Comparison of ENCODE assay signal across 1 cellular context in genomic region chr4:41264212-41264611, GRCh38.
TF ChIP-seq lines count a peak whose summit lies in the region.

No MANE protein-coding gene starts in this region.

TF ChIP-seq in GM23338, 12 proteins besides CTCF, POLR2A, EP300 and RAD21:
- TF ChIP-seq REST (IDR thresholded peaks at IDR 0.05; ENCODE audit: unreplicated experiment) (no peak), ZNF462 (CRISPR knock-in tag; IDR thresholded peaks at IDR 0.05) (no peak), EZH2phosphoT487 (IDR thresholded peaks at IDR 0.05; ENCODE audit: unreplicated experiment) (no peak), CREB1 (CRISPR knock-in tag; IDR thresholded peaks at IDR 0.05; ENCODE audit: low read depth) (no peak), POLR2AphosphoS5 (IDR thresholded peaks at IDR 0.05; ENCODE audit: low read depth) (no peak; the same call in 1 of the 2 replicates), ZNF114 (CRISPR knock-in tag; IDR thresholded peaks at IDR 0.05) (no peak), EZH2 (IDR thresholded peaks at IDR 0.05; ENCODE audit: low read depth, unreplicated experiment) (no peak), STAT1 (IDR thresholded peaks at IDR 0.05; ENCODE audit: unreplicated experiment) (no peak), ZNF331 (CRISPR knock-in tag; IDR thresholded peaks at IDR 0.05; ENCODE audit: low read depth) (no peak), NANOG (IDR thresholded peaks at IDR 0.05; ENCODE audit: borderline replicate concordance) (no peak), ETS1 (IDR thresholded peaks at IDR 0.05) (no peak), JUNB (IDR thresholded peaks at IDR 0.05; ENCODE audit: unreplicated experiment) (no peak)
